15 cellular contexts compared by ENCODE assay signal in genomic region chr15:93146196-93146595, GRCh38. TPM values are rescaled to one million over a fixed set of nuclear protein-coding genes. Genes with fewer than 3 reads are reported as not detected.
DNase-seq lines count a peak whose midpoint lies in the region; ATAC-seq and TF ChIP-seq lines count a peak whose summit lies in the region.
"Had no signal": no experiment of that assay in that cellular context is flagged by ENCODE, and none has a peak within 500 bp of the region (broad histone marks: within the 10 kb centered on the region; RNA-seq: fewer than 3 reads in every experiment).

No MANE protein-coding gene starts in this region.

- H3K9me3 Mint-ChIP-seq in effector memory CD8-positive, alpha-beta T cell: no peaks in the 10 kb centered on the region
- H3K9me3 Mint-ChIP-seq: H9 had no signal

- no peaks in the 10 kb centered on the region for H3K9me3 ChIP-seq in right atrium auricular region

- ATAC-seq in left ventricle myocardium superior (peak; percentile 26), GM21723 (IDR thresholded peaks at IDR 0.05; ENCODE audit: unreplicated experiment) (no peak), GM21529 (IDR thresholded peaks at IDR 0.05; ENCODE audit: unreplicated experiment) (no peak)
- ATAC-seq in effector memory CD8-positive, alpha-beta T cell (replicated peaks): no peak

- H3K36me3 ChIP-seq in right atrium auricular region: no peaks in the 10 kb centered on the region
- H3K36me3 ChIP-seq: SJCRH30 had no signal

- intact Hi-C loops in left ventricle myocardium superior (cut with micrococcal nuclease): no loop called here

- no peak overlapping the region for H3K4me3 ChIP-seq in right atrium auricular region
- H3K4me3 ChIP-seq: SJCRH30 had no signal

- no peaks in the 10 kb centered on the region for H3K36me3 Mint-ChIP-seq in effector memory CD8-positive, alpha-beta T cell (ENCODE audit: insufficient read depth)
- H3K36me3 Mint-ChIP-seq: CD4-positive, alpha-beta memory T cell had no signal

- H3K27ac Mint-ChIP-seq in effector memory CD8-positive, alpha-beta T cell: no peak overlapping the region
- H3K27ac Mint-ChIP-seq: CD4-positive, alpha-beta memory T cell; H9 had no signal

- no peak for TF ChIP-seq CTCF in right atrium auricular region (IDR thresholded peaks at IDR 0.05)

- peaks cover 0 to 8% of the 10 kb centered on the region in 2 donors for H3K27me3 Mint-ChIP-seq in effector memory CD8-positive, alpha-beta T cell
- H3K27me3 Mint-ChIP-seq: CD4-positive, alpha-beta memory T cell had no signal

- H3K4me1 ChIP-seq in right atrium auricular region: no peaks in the 10 kb centered on the region

- no peak for DNase-seq in left ventricle myocardium superior
- DNase-seq in right atrium auricular region (ENCODE audit: low spot score): no peak
- peak; percentile 27 for DNase-seq in cerebellar cortex (ENCODE audit: low spot score)
- peak; percentile 54 for DNase-seq in pons (ENCODE audit: low spot score)
- DNase-seq in effector memory CD8-positive, alpha-beta T cell: no peak
- DNase-seq: CD4-positive, alpha-beta memory T cell; H9; IMR-90; Kasumi-1; NCI-H187 treated with DMSO at 0.1 percent for 48 hours; NCI-H510A treated with DMSO at 0.1 percent for 48 hours; SJCRH30 had no signal

- no peak overlapping the region for H3K27ac ChIP-seq in right atrium auricular region
- H3K27ac ChIP-seq: SJCRH30 had no signal

- H3K4me1 Mint-ChIP-seq in effector memory CD8-positive, alpha-beta T cell (ENCODE audit: low read depth in 2 of 2): peaks cover 29 to 36% of the 10 kb centered on the region in 2 donors

- H3K4me3 Mint-ChIP-seq in effector memory CD8-positive, alpha-beta T cell: no peak overlapping the region
- H3K4me3 Mint-ChIP-seq: CD4-positive, alpha-beta memory T cell; H9 had no signal

- H3K27me3 ChIP-seq in right atrium auricular region: no peaks in the 10 kb centered on the region
- H3K27me3 ChIP-seq: SJCRH30 had no signal

RNA-seq across cellular contexts. Expression of gene RGMA, which starts 57.2 kb away (rescaled TPM):
- total RNA-seq in left ventricle myocardium superior: 27.0 TPM
- total RNA-seq in right atrium auricular region: 1 to 10 TPM; 7.2 to 9.9 TPM
- total RNA-seq: CD4-positive, alpha-beta memory T cell; HT-29 had no signal

Comparison
In these comparisons a context has a peak if more than half of its experiments do, and no peak if none do; other contexts are left out.
1. DNase-seq: peak in cerebellar cortex (single experiment) and pons (single experiment); none in left ventricle myocardium superior (single experiment), right atrium auricular region (single experiment) and effector memory CD8-positive, alpha-beta T cell (0 of 3).